ENCODE assay signal across 30 cellular contexts in the genomic region with DNA sequence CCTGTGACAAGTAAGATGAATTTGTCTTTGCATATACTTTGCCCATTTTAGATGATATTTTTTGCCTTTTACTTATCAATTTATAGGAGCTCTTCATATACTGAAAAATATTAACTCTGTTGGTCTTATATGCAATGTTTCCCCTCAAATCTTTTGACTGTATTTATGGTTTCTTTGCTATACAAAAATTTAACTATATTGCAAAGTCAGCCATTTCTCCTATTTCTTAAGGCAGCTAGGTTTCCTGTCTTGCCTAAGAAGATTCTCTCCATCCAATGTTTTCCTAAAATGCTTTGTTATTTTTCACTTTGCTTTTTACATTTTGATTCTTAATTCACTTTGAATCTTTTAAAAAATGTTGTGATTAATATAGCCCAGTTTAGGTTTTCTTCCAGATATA.
"Had no signal": no experiment of that assay in that cellular context is flagged by ENCODE, and none has a peak within 500 bp of the region (broad histone marks: within the 10 kb centered on the region; RNA-seq: fewer than 3 reads in every experiment).

No MANE protein-coding gene starts in this region.

- H3K36me3 ChIP-seq: adrenal gland, brain microvascular endothelial cell, breast epithelium had no signal

- H3K27me3 ChIP-seq: adrenal gland, body of pancreas, brain microvascular endothelial cell had no signal

- ATAC-seq: activated CD8-positive, alpha-beta T cell treated with anti-CD3 and anti-CD28 coated beads for 36 hours; activated naive CD4-positive, alpha-beta T cell treated with anti-CD3 and anti-CD28 coated beads, Interleukin-2, amount 50 U/mL, for 72 hours; activated T-cell treated with anti-CD3 and anti-CD28 coated beads, Interleukin-2, amount 50 U/mL, for 4 hours; activated T-cell treated with anti-CD3 and anti-CD28 coated beads, Interleukin-2, amount 50 U/mL, for 72 hours; activated T-helper 17 cell treated with anti-CD3 and anti-CD28 coated beads, Interleukin-2, amount 50 U/mL, for 72 hours; body of pancreas; T-helper 17 cell had no signal

- H3K4me1 ChIP-seq: adrenal gland, body of pancreas, breast epithelium had no signal

- FAIRE-seq: astrocyte, TTC549 had no signal

- H3K27ac ChIP-seq: adrenal gland, body of pancreas, brain microvascular endothelial cell, breast epithelium had no signal

- DNase-seq: activated B cell treated with CpG ODN at 0.5 μM for 24 hours; activated CD4-positive, alpha-beta memory T cell treated with anti-CD3 and anti-CD28 coated beads for 36 hours; activated CD4-positive, alpha-beta T cell treated with anti-CD3 and anti-CD28 coated beads for 4 hours; activated CD4-positive, alpha-beta T cell treated with anti-CD3 and anti-CD28 coated beads, Interleukin-2, amount 10 ng/mL, durations not matched to agents 24 days and 14 days; activated CD4-positive, alpha-beta T cell treated with anti-CD3 and anti-CD28 coated beads, Interleukin-2, amount 50 U/mL, for 1 hour; activated CD4-positive, alpha-beta T cell treated with anti-CD3 and anti-CD28 coated beads, Interleukin-2, amount 50 U/mL, for 4 hours; activated CD4-positive, CD25-positive, alpha-beta regulatory T cell treated with anti-CD3 and anti-CD28 coated beads, Interleukin-2, amount 50 U/mL, for 72 hours; activated CD8-positive, alpha-beta memory T cell treated with anti-CD3 and anti-CD28 coated beads, Interleukin-2, amount 50 U/mL, for 4 hours; activated CD8-positive, alpha-beta T cell treated with anti-CD3 and anti-CD28 coated beads for 36 hours; activated gamma-delta T cell treated with Interleukin-2 at 50 U/mL for 16 hours; activated naive CD4-positive, alpha-beta T cell; activated naive CD4-positive, alpha-beta T cell treated with anti-CD3 and anti-CD28 coated beads for 36 hours; activated naive CD4-positive, alpha-beta T cell treated with anti-CD3 and anti-CD28 coated beads, Interleukin-2, amount 50 U/mL, for 16 hours; activated naive CD8-positive, alpha-beta T cell treated with anti-CD3 and anti-CD28 coated beads for 36 hours; activated T-cell treated with anti-CD3 and anti-CD28 coated beads for 4 hours; activated T-cell treated with anti-CD3 and anti-CD28 coated beads, Interleukin-2, amount 50 U/mL, for 1 hour; activated T-cell treated with anti-CD3 and anti-CD28 coated beads, Interleukin-2, amount 50 U/mL, for 4 hours; activated T-cell treated with anti-CD3 and anti-CD28 coated beads, Interleukin-2, amount 50 U/mL, for 72 hours; adrenal gland; amniotic stem cell; aorta; body of pancreas; brain microvascular endothelial cell; central memory CD4-positive, alpha-beta T cell; T-helper 17 cell had no signal

- H3K9me3 ChIP-seq: adrenal gland, body of pancreas, breast epithelium had no signal

- H3K4me3 ChIP-seq: adrenal gland, body of pancreas, breast epithelium had no signal
